ENCODE assay signal across 8 cellular contexts in the genomic region with DNA sequence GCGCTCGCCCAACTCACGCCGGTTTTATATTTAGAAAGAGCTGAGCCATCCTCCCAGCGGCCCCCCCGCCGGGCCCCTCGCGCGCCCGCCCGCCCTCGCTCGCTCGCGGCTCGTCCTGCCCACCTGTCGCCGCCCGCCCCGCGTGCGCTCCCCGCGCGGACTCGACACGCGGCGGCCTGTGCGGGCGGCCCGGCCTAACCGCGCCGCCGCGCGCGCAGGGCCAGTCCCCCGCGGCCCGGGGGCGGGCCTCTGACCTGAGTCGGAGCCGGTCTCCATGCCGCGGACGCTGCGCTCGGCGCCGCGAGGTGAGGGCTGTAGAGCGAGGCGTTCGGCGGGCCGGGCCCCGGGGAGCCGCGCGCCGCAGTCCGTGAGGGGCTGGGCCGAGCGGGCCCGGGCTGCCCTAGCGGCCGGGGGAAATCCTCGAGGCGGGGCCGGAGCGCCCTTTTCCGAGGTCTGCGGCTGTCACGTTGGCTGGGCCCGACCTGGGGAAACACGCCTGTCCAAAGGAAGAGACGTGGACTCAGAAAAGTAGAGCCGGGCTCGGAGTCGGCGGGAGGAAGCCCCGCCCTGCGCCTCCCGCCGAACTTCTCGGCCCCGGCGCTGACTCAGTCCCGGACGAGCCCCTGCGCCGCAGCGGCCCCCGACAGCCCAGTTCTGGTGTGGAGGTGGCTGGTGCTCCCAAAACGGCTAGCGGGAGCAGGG. TPM values are rescaled to one million over a fixed set of nuclear protein-coding genes. Genes with fewer than 3 reads are reported as not detected.
DNase-seq lines count a peak whose midpoint lies in the region; ATAC-seq lines count a peak whose summit lies in the region.

A gene with protein sequence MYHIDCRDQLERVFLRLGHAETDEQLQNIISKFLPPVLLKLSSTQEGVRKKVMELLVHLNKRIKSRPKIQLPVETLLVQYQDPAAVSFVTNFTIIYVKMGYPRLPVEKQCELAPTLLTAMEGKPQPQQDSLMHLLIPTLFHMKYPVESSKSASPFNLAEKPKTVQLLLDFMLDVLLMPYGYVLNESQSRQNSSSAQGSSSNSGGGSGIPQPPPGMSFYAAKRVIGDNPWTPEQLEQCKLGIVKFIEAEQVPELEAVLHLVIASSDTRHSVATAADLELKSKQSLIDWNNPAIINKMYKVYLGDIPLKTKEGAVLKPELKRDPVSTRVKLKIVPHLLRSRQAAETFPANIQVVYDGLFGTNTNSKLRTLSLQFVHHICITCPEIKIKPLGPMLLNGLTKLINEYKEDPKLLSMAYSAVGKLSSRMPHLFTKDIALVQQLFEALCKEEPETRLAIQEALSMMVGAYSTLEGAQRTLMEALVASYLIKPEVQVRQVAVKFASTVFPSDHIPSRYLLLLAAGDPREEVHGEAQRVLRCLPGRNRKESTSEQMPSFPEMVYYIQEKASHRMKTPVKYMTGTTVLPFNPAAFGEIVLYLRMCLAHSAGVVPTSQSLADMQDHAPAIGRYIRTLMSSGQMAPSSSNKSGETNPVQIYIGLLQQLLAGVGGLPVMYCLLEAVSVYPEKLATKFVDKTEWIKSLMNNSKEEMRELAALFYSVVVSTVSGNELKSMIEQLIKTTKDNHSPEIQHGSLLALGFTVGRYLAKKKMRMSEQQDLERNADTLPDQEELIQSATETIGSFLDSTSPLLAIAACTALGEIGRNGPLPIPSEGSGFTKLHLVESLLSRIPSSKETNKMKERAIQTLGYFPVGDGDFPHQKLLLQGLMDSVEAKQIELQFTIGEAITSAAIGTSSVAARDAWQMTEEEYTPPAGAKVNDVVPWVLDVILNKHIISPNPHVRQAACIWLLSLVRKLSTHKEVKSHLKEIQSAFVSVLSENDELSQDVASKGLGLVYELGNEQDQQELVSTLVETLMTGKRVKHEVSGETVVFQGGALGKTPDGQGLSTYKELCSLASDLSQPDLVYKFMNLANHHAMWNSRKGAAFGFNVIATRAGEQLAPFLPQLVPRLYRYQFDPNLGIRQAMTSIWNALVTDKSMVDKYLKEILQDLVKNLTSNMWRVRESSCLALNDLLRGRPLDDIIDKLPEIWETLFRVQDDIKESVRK (N-terminal part only) (minus strand): TSS at position 522 of the 702 bp plus-strand sequence. CDS start 11,465 bp downstream, outside the sequence.

- H3K4me1 ChIP-seq in effector memory CD4-positive, alpha-beta T cell (ENCODE audit: control insufficient read depth, insufficient read depth, low read length, poor library complexity, severe bottlenecking) = peaks cover 5% of the 10 kb centered on the region

- no peaks in the 10 kb centered on the region for H3K27me3 ChIP-seq in effector memory CD4-positive, alpha-beta T cell (replicated peaks; ENCODE audit: control insufficient read depth, insufficient read depth, low read length, poor library complexity, severe bottlenecking)

- no peaks in the 10 kb centered on the region for H3K9me3 ChIP-seq in effector memory CD4-positive, alpha-beta T cell (ENCODE audit: control insufficient read depth, low read length)

- ATAC-seq in GM19023 (IDR thresholded peaks at IDR 0.05; ENCODE audit: unreplicated experiment) (peak; percentile 54), HG03159 (IDR thresholded peaks at IDR 0.05; ENCODE audit: unreplicated experiment) (peak; percentile 56)

- no peaks in the 10 kb centered on the region for H3K36me3 ChIP-seq in effector memory CD4-positive, alpha-beta T cell (ENCODE audit: control insufficient read depth, insufficient read depth, low read length)

- peak within 1 kb of the TSS; percentile 86 for H3K27ac ChIP-seq in effector memory CD4-positive, alpha-beta T cell (ENCODE audit: insufficient read depth, low read length, poor library complexity, severe bottlenecking)

- POLR2A ChIA-PET in activated CD8-positive, alpha-beta memory T cell treated with anti-CD3 and anti-CD28 coated beads for 36 hours (lab: Charles Lee) = interaction anchor here (0.6 to 1.6 kb wide), 3 partner anchors 123 to 178 kb away, joined by 3 to 5 read pairs (median 4); no protein-coding TSS in a partner anchor

- H3K4me3 ChIP-seq in effector memory CD4-positive, alpha-beta T cell (ENCODE audit: insufficient read depth, low read depth, low read length, poor library complexity, severe bottlenecking) = peak within 1 kb of the TSS; percentile 99

- CTCF ChIA-PET in activated CD8-positive, alpha-beta memory T cell treated with anti-CD3 and anti-CD28 coated beads for 36 hours (lab: Charles Lee) = no interaction called here

- DNase-seq in Ammon's horn (ENCODE audit: low spot score) = peak; percentile 52
- peak; percentile 52 for DNase-seq in NCI-H82 treated with DMSO at 0.1 percent for 48 hours (lab: John Stamatoyannopoulos, UW; ENCODE audit: unreplicated experiment)
- DNase-seq in effector memory CD4-positive, alpha-beta T cell = peak; percentile 42 to 60 (median 49)
- DNase-seq in medulla oblongata (ENCODE audit: extremely low spot score) = peak; percentile 53
- DNase-seq in stimulated activated CD4-positive, alpha-beta T cell treated with anti-CD3 and anti-CD28 coated beads, TNF-alpha, amount 100 ng/mL, for 48 hours (ENCODE audit: low read depth in 3 of 3) = peak; percentile 39 to 63 (median 46)

RNA-seq across cellular contexts. Expression of the gene that starts here (rescaled TPM):
- total RNA-seq in activated CD8-positive, alpha-beta memory T cell treated with anti-CD3 and anti-CD28 coated beads for 36 hours = 10 to 100 TPM; 86.9 to 88.8 TPM

Comparison
In these comparisons a context has a peak if more than half of its experiments do, and no peak if none do; other contexts are left out.
1. Peak in every context shown above with its lines: DNase-seq, ATAC-seq, H3K4me3 ChIP-seq and H3K27ac ChIP-seq.